In genomic region chr18:5294113-5294617, GRCh38 we compare ENCODE assay signal across 8 cellular contexts. TPM values are rescaled to one million over a fixed set of nuclear protein-coding genes. Genes with fewer than 3 reads are reported as not detected.
DNase-seq lines count a peak whose midpoint lies in the region; ATAC-seq and TF ChIP-seq lines count a peak whose summit lies in the region.

No MANE protein-coding gene starts in this region.

- 34 to 37% methylated on average over 9 of the region's 9 CpGs for WGBS in heart right ventricle, 2 donors
- 31 to 32% methylated on average over 9 of the region's 9 CpGs for WGBS in sigmoid colon, 2 donors

- intact Hi-C loops in heart right ventricle (cut with DNase I) (loop anchor here in 3 of 10 donors (2.0 to 5.0 kb wide), 3 partner anchors 52 to 57 kb away; no protein-coding TSS in a partner anchor), sigmoid colon (cut with DNase I) (loop anchor here (2.0 to 10.0 kb wide), 2 partner anchors 191 to 1845 kb away; no protein-coding TSS in a partner anchor)

- H3K4me1 ChIP-seq in heart right ventricle (peaks cover 0 to 21% (median 13%) of the 10 kb centered on the region in 9 donors), sigmoid colon (peaks cover 0 to 17% (median 12%) of the 10 kb centered on the region in 4 donors)

- ATAC-seq in HG02981 (IDR thresholded peaks at IDR 0.05; ENCODE audit: unreplicated experiment) = peak; percentile 11
- ATAC-seq in heart right ventricle = peak in 2 of 8 donors; percentile 0
- no peak for ATAC-seq in GM21576 (IDR thresholded peaks at IDR 0.05; ENCODE audit: unreplicated experiment)
- no peak for ATAC-seq in HG03196 (IDR thresholded peaks at IDR 0.05; ENCODE audit: unreplicated experiment)
- ATAC-seq in HG03045 (IDR thresholded peaks at IDR 0.05; ENCODE audit: unreplicated experiment) = no peak

- H3K36me3 ChIP-seq in heart right ventricle = peaks cover 0 to 37% (median 15%) of the 10 kb centered on the region in 9 donors
- peaks cover 5 to 20% (median 8%) of the 10 kb centered on the region in 4 donors for H3K36me3 ChIP-seq in sigmoid colon

- H3K4me3 ChIP-seq in heart right ventricle (peak overlapping the region; percentile 75 to 97 (median 89)), sigmoid colon (peak overlapping the region; percentile 66 to 96 (median 88))

- TF ChIP-seq CTCF in heart right ventricle (IDR thresholded peaks at IDR 0.05) (no peak), sigmoid colon (IDR thresholded peaks at IDR 0.05) (no peak)

- H3K9me3 ChIP-seq in heart right ventricle (no peaks in the 10 kb centered on the region), sigmoid colon (no peaks in the 10 kb centered on the region)

- DNase-seq in AG20443 (ENCODE audit: low spot score) = peak; percentile 8
- peak; percentile 48 for DNase-seq in activated T-cell treated with anti-CD3 and anti-CD28 coated beads for 48 hours (ENCODE audit: low read depth)
- DNase-seq in heart right ventricle = no peak
- DNase-seq in sigmoid colon = peak; percentile 73

- TF ChIP-seq POLR2A in sigmoid colon (IDR thresholded peaks at IDR 0.05) = no peak

- H3K27ac ChIP-seq in heart right ventricle (peak overlapping the region; percentile 92 to 99 (median 96)), sigmoid colon (peak overlapping the region; percentile 90 to 100 (median 98))

- no peak for TF ChIP-seq EP300 in sigmoid colon (IDR thresholded peaks at IDR 0.05)

- H3K27me3 ChIP-seq in heart right ventricle = no peaks in the 10 kb centered on the region
- H3K27me3 ChIP-seq in sigmoid colon = no peaks in the 10 kb centered on the region

RNA-seq across cellular contexts. Expression of gene ZBTB14, which starts 1.4 kb away (rescaled TPM):
- total RNA-seq in heart right ventricle (1 to 10 TPM; 5.3 to 8.6 (median 7.1) TPM), sigmoid colon (10 to 100 TPM in 3 of 4 donors, 1 to 10 TPM in 1; 9.9 to 16.1 (median 13.4) TPM)
- polyA plus RNA-seq in heart right ventricle (1 to 10 TPM; 3.7 to 4.0 TPM), sigmoid colon (1 to 10 TPM; 5.3 to 8.8 (median 7.8) TPM)

Comparison
In these comparisons a context has a peak if more than half of its experiments do, and no peak if none do; other contexts are left out.
1. DNase-seq: peak in AG20443 (single experiment), activated T-cell treated with anti-CD3 and anti-CD28 coated beads for 48 hours (single experiment) and sigmoid colon (single experiment); none in heart right ventricle (0 of 2).